In the genomic region with DNA sequence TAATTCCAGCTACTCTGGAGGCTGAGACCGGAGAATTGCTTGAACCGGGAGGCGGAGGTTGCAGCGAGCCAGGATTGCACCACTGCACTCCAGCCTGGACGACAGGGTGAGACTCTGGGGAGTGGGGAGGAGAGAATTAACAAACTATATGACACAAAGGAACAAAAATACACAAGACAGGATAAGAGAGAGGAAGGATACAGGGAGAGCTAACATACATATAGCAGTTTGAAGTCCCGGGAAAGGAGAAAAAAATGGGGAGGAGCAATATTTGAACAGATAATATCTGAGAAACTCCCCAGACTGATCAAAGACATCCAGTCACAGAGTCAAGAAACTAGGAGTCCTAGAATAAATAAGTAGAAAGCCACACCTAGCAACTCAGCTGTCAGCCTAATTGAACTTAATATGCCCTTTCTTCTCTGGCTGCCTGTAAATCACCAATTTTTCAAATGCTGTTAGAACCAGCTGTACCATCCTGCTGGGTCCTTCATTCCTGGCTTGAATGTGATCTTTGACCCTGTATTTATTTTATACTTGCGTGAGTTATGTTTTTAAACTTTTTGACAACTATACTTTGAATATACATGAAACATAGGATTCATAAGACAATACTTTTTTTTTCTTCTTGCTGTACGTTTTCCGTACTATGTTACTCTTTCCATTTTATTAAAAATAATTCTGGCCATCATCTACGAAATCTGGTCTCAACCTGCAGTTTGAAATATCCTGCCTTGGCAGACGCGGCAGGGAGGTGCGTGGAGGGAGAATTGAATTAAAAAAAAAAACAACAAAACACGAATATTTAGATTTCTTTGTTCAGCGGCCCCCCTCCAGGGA, we compare ENCODE assay signal across 9 cellular contexts. TPM values are rescaled to one million over a fixed set of nuclear protein-coding genes. Genes with fewer than 3 reads are reported as not detected.
DNase-seq lines count a peak whose midpoint lies in the region; TF ChIP-seq lines count a peak whose summit lies in the region.
"Had no signal": no experiment of that assay in that cellular context is flagged by ENCODE, and none has a peak within 500 bp of the region (broad histone marks: within the 10 kb centered on the region; RNA-seq: fewer than 3 reads in every experiment).

No MANE protein-coding gene starts in this region.

- H3K4me3 ChIP-seq in mesenchymal stem cell (ENCODE audit: insufficient read depth in 1 of 2, low read depth in 1 of 2, low read length in 2 of 2) (peak overlapping the region; percentile 82 to 84), testis (peak overlapping the region; percentile 61 to 79)

- peak overlapping the region; percentile 85 for H3K27ac Mint-ChIP-seq in dendritic cell treated with granulocyte-macrophage colony-stimulating factor and Interleukin-4, amounts not matched to agents 40 ng/mL and 50 ng/mL, for 4 days
- H3K27ac Mint-ChIP-seq in immature natural killer cell, result no peak overlapping the region

- H2AFZ ChIP-seq in mesenchymal stem cell (ENCODE audit: low read depth, low read length), result no peak overlapping the region

- H3K36me3 Mint-ChIP-seq in dendritic cell treated with granulocyte-macrophage colony-stimulating factor and Interleukin-4, amounts not matched to agents 40 ng/mL and 50 ng/mL, for 4 days (ENCODE audit: low read depth), result peaks cover 20% of the 10 kb centered on the region
- peaks cover 14 to 18% (median 17%) of the 10 kb centered on the region in 3 donors for H3K36me3 Mint-ChIP-seq in immature natural killer cell

- peaks cover 22% of the 10 kb centered on the region for H3K9me3 Mint-ChIP-seq in dendritic cell treated with granulocyte-macrophage colony-stimulating factor and Interleukin-4, amounts not matched to agents 40 ng/mL and 50 ng/mL, for 4 days
- peaks cover 6 to 15% (median 11%) of the 10 kb centered on the region in 6 donors for H3K9me3 Mint-ChIP-seq in immature natural killer cell

- H3K9me3 ChIP-seq in mesenchymal stem cell (ENCODE audit: control insufficient read depth, low read length) (peaks cover 16% of the 10 kb centered on the region), testis (no peaks in the 10 kb centered on the region)

- no peak overlapping the region for H2BK120ac ChIP-seq in mesenchymal stem cell (ENCODE audit: low read depth, low read length)

- no peak overlapping the region for H3K4ac ChIP-seq in mesenchymal stem cell (ENCODE audit: low read depth in 1 of 2, low read length in 2 of 2)

- H3K4me3 Mint-ChIP-seq in dendritic cell treated with granulocyte-macrophage colony-stimulating factor and Interleukin-4, amounts not matched to agents 40 ng/mL and 50 ng/mL, for 4 days, result peak overlapping the region; percentile 59
- H3K4me3 Mint-ChIP-seq in immature natural killer cell, result peak overlapping the region in 1 of 5 donors; percentile 3

- peak overlapping the region; percentile 91 for H3K9ac ChIP-seq in mesenchymal stem cell (ENCODE audit: low read length)

- no peak overlapping the region for H2BK12ac ChIP-seq in mesenchymal stem cell (ENCODE audit: low read length in 2 of 2)

- H3K18ac ChIP-seq in mesenchymal stem cell (ENCODE audit: low read depth in 1 of 2, low read length in 2 of 2), result peak overlapping the region in 1 of 2 experiments; percentile 82

- TF ChIP-seq CTCF in testis (IDR thresholded peaks at IDR 0.05), result no peak

- H3K4me1 Mint-ChIP-seq in dendritic cell treated with granulocyte-macrophage colony-stimulating factor and Interleukin-4, amounts not matched to agents 40 ng/mL and 50 ng/mL, for 4 days (ENCODE audit: low read depth), result peaks cover 33% of the 10 kb centered on the region
- peaks cover 0 to 3% of the 10 kb centered on the region in 2 donors for H3K4me1 Mint-ChIP-seq in immature natural killer cell

- H3K27me3 Mint-ChIP-seq in dendritic cell treated with granulocyte-macrophage colony-stimulating factor and Interleukin-4, amounts not matched to agents 40 ng/mL and 50 ng/mL, for 4 days, result peaks cover 22% of the 10 kb centered on the region
- H3K27me3 Mint-ChIP-seq in immature natural killer cell (ENCODE audit: low read depth in 3 of 3), result peaks cover 8 to 37% (median 34%) of the 10 kb centered on the region in 3 donors

- H4K8ac ChIP-seq in mesenchymal stem cell (ENCODE audit: low read length), result no peak overlapping the region

- H2AK5ac ChIP-seq in mesenchymal stem cell (ENCODE audit: low read length, severe bottlenecking), result no peak overlapping the region

- WGBS in mesenchymal stem cell, result 56% methylated on average over 5 of the region's 15 CpGs
- 23 to 26% methylated on average over 15 of the region's 15 CpGs for WGBS in testis, 2 donors

- TF ChIP-seq POLR2A in testis (IDR thresholded peaks at IDR 0.05), result no peak

- no peak overlapping the region for H2BK5ac ChIP-seq in mesenchymal stem cell (ENCODE audit: low read depth, low read length, poor library complexity, severe bottlenecking)

- intact Hi-C loops in dendritic cell treated with granulocyte-macrophage colony-stimulating factor and Interleukin-4, amounts not matched to agents 40 ng/mL and 50 ng/mL, for 4 days (cut with micrococcal nuclease), result loop anchor here (10.0 kb wide), 1 partner anchor 46 kb away; no protein-coding TSS in a partner anchor
- intact Hi-C loops in testis (cut with DNase I; ENCODE audit: low total_unique reads), result no loop called here

- no peak overlapping the region for H3K14ac ChIP-seq in mesenchymal stem cell (ENCODE audit: low read length in 2 of 2)

- H3K27ac ChIP-seq in mesenchymal stem cell (ENCODE audit: low read length, poor library complexity, severe bottlenecking) (no peak overlapping the region), testis (peak overlapping the region; percentile 78 to 81)

- no peak overlapping the region for H4K91ac ChIP-seq in mesenchymal stem cell (ENCODE audit: low read length)

- DNase-seq in DMS79 treated with DMSO at 0.1 percent for 48 hours (lab: John Stamatoyannopoulos, UW) (peak; percentile 27), DMS79 (lab: John Stamatoyannopoulos, UW) (no peak), mesenchymal stem cell (no peak), testis (no peak), GOT3 (lab: John Stamatoyannopoulos, UW) (no peak), NCI-H128 (lab: John Stamatoyannopoulos, UW; ENCODE audit: unreplicated experiment) (no peak), immature natural killer cell (no peak)
- DNase-seq: activated naive CD4-positive, alpha-beta T cell treated with anti-CD3 and anti-CD28 coated beads, Interleukin-2, amount 50 U/mL, for 16 hours had no signal

- no peaks in the 10 kb centered on the region for H3K36me3 ChIP-seq in mesenchymal stem cell (ENCODE audit: control insufficient read depth in 1 of 2, insufficient read depth in 2 of 2, low read depth in 1 of 2, low read length in 2 of 2)
- no peaks in the 10 kb centered on the region for H3K36me3 ChIP-seq in testis (ENCODE audit: low read depth, missing control alignments)

- H3K27me3 ChIP-seq in mesenchymal stem cell (ENCODE audit: control insufficient read depth in 1 of 2, insufficient read depth in 1 of 2, low read length in 2 of 2) (no peaks in the 10 kb centered on the region), testis (no peaks in the 10 kb centered on the region)

- H2BK15ac ChIP-seq in mesenchymal stem cell (ENCODE audit: low read depth, poor library complexity, severe bottlenecking), result no peak overlapping the region

- peaks cover 18% of the 10 kb centered on the region for H3K4me1 ChIP-seq in mesenchymal stem cell (ENCODE audit: control insufficient read depth, insufficient read depth, low read depth, low read length)
- H3K4me1 ChIP-seq in testis, result peaks cover 6% of the 10 kb centered on the region

- H3K4me2 ChIP-seq in mesenchymal stem cell (ENCODE audit: low read length, poor library complexity, severe bottlenecking), result peak overlapping the region; percentile 73

- peaks cover 9% of the 10 kb centered on the region for H3K79me1 ChIP-seq in mesenchymal stem cell (replicated peaks; ENCODE audit: low read length, poor library complexity, severe bottlenecking)

- no peak overlapping the region for H3K23ac ChIP-seq in mesenchymal stem cell (ENCODE audit: low read length in 2 of 2)

RNA-seq across cellular contexts. Expression of a gene that starts 0.9 kb away (rescaled TPM):
- polyA plus RNA-seq in mesenchymal stem cell (2013, experiment 1 of 2), result 6.2 TPM
- 6.1 TPM for polyA plus RNA-seq in mesenchymal stem cell (2013, experiment 2 of 2)
- total RNA-seq in testis, result 10 to 100 TPM; 37.2 to 62.8 TPM
- 30.2 TPM for polyA plus RNA-seq in testis (ENCODE audit: insufficient read depth, low read depth, low replicate concordance)
- polyA plus RNA-seq in immature natural killer cell, result under 1 TPM in 2 of 3 donors, not detected in 1; 0.34 to 0.60 TPM

RNA-seq across cellular contexts. Expression of a gene that starts 50.5 kb away (rescaled TPM):
- polyA plus RNA-seq in mesenchymal stem cell (2013, experiment 1 of 2), result not detected
- not detected for polyA plus RNA-seq in mesenchymal stem cell (2013, experiment 2 of 2)
- total RNA-seq in testis, result under 1 TPM; 0.25 to 0.39 TPM
- polyA plus RNA-seq in testis (ENCODE audit: insufficient read depth, low read depth, low replicate concordance) (0.40 TPM), immature natural killer cell (not detected)

Comparison
In these comparisons a context has a peak if more than half of its experiments do, and no peak if none do; other contexts are left out.
1. RNA of a gene that starts 0.9 kb away (polyA plus RNA-seq): 30.2 TPM in testis (single experiment); 0.34 to 0.60 TPM in immature natural killer cell; every median in the first group is over 10 times any median in the second.